8 cellular contexts compared by ENCODE assay signal in the genomic region with DNA sequence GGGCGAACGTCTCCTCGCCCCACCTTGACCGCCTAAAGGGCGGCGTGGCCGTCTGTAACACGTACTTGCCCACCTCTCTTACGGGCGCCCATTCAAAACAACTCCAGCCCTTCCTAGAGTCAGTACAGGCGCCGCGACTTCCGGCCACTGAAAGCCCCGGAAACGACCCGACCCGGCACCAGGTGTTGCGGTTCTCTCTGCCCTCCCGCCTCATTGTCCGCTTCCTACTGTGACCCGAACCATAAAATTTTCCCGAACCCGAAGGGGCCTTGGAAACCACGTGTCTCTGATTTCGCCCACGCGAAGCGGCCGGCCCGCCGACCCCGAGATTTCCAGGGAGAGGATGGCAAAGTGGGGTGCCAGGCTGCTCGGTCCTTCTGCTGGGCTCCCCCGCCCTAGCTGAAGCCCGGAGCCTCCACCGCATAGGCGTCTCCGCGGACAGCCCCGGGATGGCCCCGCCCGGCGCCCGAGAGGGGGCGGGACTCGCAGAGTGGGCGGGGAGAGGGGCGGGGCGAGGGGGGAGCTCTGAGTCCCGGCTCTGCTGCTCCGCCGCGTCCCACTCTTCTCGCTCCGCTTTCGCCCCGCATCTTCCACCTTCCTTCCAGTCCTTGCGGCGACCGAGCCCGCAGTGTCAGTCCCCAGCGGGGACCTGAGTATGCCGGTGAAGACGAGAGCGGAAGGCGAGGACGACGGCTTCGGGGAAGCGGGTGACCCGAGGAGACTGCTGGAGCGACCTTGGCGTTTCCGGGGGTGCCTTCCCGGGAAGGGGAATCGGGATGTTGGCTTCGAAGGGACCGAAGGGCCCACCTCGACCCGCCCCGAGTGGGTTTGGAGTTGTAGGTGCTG.
DNase-seq lines count a peak whose midpoint lies in the region; TF ChIP-seq lines count a peak whose summit lies in the region.

No MANE protein-coding gene starts in this region.

- H3K9me2 ChIP-seq in MM.1S (replicated peaks; ENCODE audit: insufficient read depth, low read length): no peaks in the 10 kb centered on the region

- peak overlapping the region; percentile 92 for H3K9ac ChIP-seq in ES-I3 (ENCODE audit: low read depth, low read length)
- peak overlapping the region; percentile 99 for H3K9ac ChIP-seq in MM.1S (ENCODE audit: low read length)
- peak overlapping the region; percentile 75 to 82 for H3K9ac ChIP-seq in stomach smooth muscle (ENCODE audit: low read length in 2 of 2)

- H3K27me3 ChIP-seq in MM.1S (replicated peaks; ENCODE audit: insufficient read depth, low read length) (peaks cover 20% of the 10 kb centered on the region), neuron (ENCODE audit: insufficient read depth, low read length) (no peaks in the 10 kb centered on the region), stomach smooth muscle (ENCODE audit: control insufficient read depth in 1 of 2, insufficient read depth in 2 of 2, low read length in 2 of 2) (no peaks in the 10 kb centered on the region)

- 0 out of 2 replicates have a peak, but pooled peaks cover 6% of the 10 kb centered on the region for H3F3A ChIP-seq in MM.1S (ENCODE audit: insufficient read depth, low read length)

- TF ChIP-seq CTCF in MM.1S (IDR thresholded peaks at IDR 0.05; ENCODE audit: low read length): no peak

- peak overlapping the region; percentile 97 for H2AFZ ChIP-seq in MM.1S (ENCODE audit: low read length)
- peak overlapping the region; percentile 99 for H2AFZ ChIP-seq in neuron (ENCODE audit: low read depth, low read length)

- H3K9me3 ChIP-seq in ES-I3 (ENCODE audit: control insufficient read depth, insufficient read depth, low read length) (no peaks in the 10 kb centered on the region; the same call in 1 of the 2 replicates), MM.1S (replicated peaks; ENCODE audit: insufficient read depth, low read length) (no peaks in the 10 kb centered on the region), neuron (ENCODE audit: low read length) (no peaks in the 10 kb centered on the region), stomach smooth muscle (ENCODE audit: control insufficient read depth in 2 of 2, low read length in 2 of 2) (no peaks in the 10 kb centered on the region)

- H3K4me1 ChIP-seq in ES-I3 (ENCODE audit: insufficient read depth, low read length): peaks cover 6% of the 10 kb centered on the region
- peaks cover 7% of the 10 kb centered on the region for H3K4me1 ChIP-seq in MM.1S (ENCODE audit: low read length)
- peaks cover 22% of the 10 kb centered on the region for H3K4me1 ChIP-seq in neuron (ENCODE audit: insufficient read depth, low read length)
- H3K4me1 ChIP-seq in stomach smooth muscle (ENCODE audit: control insufficient read depth, insufficient read depth, low read length): peaks cover 34% of the 10 kb centered on the region

- H3K4me3 ChIP-seq in MM.1S (ENCODE audit: low read length): peak overlapping the region; percentile 71
- H3K4me3 ChIP-seq in neuron (ENCODE audit: low read length): peak overlapping the region; percentile 95
- peak overlapping the region; percentile 81 to 94 for H3K4me3 ChIP-seq in stomach smooth muscle (ENCODE audit: low read length in 2 of 2)

- DNase-seq in HCEC 1CT (peak; percentile 91), MM.1S (peak; percentile 92), SIG-M5 (lab: John Stamatoyannopoulos, UW) (peak; percentile 17), foreskin melanocyte (peak; percentile 87)
- peak; percentile 70 for DNase-seq in activated gamma-delta T cell treated with anti-CD3 and anti-CD28 coated beads, Interleukin-2, amount 50 U/mL, for 16 hours (ENCODE audit: low read depth)

- no peaks in the 10 kb centered on the region for H4K20me1 ChIP-seq in MM.1S (ENCODE audit: insufficient read depth, low read length)

- H3K4me2 ChIP-seq in MM.1S (ENCODE audit: low read depth, low read length): peak overlapping the region; percentile 89

- H3K27ac ChIP-seq in MM.1S (ENCODE audit: low read length): peak overlapping the region; percentile 87
- H3K27ac ChIP-seq in stomach smooth muscle (ENCODE audit: low read length): peak overlapping the region; percentile 93

- H3K79me2 ChIP-seq in MM.1S (ENCODE audit: low read length): peaks cover 33% of the 10 kb centered on the region

- peaks cover 3% of the 10 kb centered on the region; the same call in 1 of the 2 replicates for H3K36me3 ChIP-seq in ES-I3 (ENCODE audit: insufficient read depth, low read length)
- no peaks in the 10 kb centered on the region for H3K36me3 ChIP-seq in MM.1S (replicated peaks; ENCODE audit: insufficient read depth, low read length)
- H3K36me3 ChIP-seq in neuron (ENCODE audit: insufficient read depth, low read length): peaks cover 8% of the 10 kb centered on the region
- peaks cover 0 to 3% of the 10 kb centered on the region in 2 donors for H3K36me3 ChIP-seq in stomach smooth muscle (ENCODE audit: control insufficient read depth in 2 of 2, insufficient read depth in 2 of 2, low read length in 2 of 2)

Comparison
In these comparisons a context has a peak if more than half of its experiments do, and no peak if none do; other contexts are left out.
1. Peak in every context shown above with its lines: DNase-seq, H3K4me3 ChIP-seq and H3K27ac ChIP-seq.
2. DNase-seq: peak in every context shown above with its lines; median percentile 92 in MM.1S; 91 in HCEC 1CT; 87 in foreskin melanocyte; 70 in activated gamma-delta T cell treated with anti-CD3 and anti-CD28 coated beads, Interleukin-2, amount 50 U/mL, for 16 hours; 17 in SIG-M5.